Comparison of ENCODE assay signal across 10 cellular contexts in the genomic region with DNA sequence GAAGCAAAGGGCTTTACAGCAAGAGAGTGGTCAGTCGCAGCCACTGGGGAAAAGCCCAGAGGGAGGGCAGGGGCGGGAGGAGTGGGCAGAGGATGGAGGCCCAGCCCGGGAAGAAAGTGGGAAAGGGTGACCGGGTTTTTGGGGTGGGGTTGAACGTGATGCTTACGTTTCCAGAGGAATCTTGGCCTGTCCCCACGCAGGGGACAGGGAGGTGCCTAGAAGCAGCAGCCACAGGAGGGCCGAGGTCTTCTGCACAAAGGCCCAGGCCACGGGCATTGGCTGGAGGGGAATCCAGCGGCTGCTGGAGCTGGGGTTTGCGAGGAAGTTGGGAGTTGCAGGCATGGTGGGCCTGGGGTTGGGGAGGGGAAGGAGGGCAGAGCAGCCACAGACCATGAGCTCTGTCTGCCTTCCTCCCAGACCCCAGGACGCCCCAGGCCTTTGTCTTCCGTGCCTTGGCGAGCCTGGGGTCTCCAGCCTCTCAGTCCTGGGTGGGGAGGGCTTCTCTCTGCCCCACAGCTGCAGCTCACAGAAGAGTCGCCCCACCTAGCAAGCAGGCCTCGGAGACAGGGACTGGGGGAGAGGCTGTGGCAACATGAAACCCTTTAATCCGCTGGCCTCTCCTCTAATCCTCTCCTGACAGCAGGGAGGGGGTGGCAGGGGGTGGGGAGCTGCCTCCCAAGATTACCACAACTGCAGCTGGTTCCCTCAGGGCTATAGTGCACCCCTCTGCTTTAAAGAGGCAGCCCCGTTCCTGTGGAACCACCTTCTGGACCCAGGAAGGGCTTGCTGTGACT. TPM values are rescaled to one million over a fixed set of nuclear protein-coding genes. Genes with fewer than 3 reads are reported as not detected.
DNase-seq lines count a peak whose midpoint lies in the region; ATAC-seq, FAIRE-seq and TF ChIP-seq lines count a peak whose summit lies in the region.
"Had no signal": no experiment of that assay in that cellular context is flagged by ENCODE, and none has a peak within 500 bp of the region (broad histone marks: within the 10 kb centered on the region; RNA-seq: fewer than 3 reads in every experiment).

A gene with protein sequence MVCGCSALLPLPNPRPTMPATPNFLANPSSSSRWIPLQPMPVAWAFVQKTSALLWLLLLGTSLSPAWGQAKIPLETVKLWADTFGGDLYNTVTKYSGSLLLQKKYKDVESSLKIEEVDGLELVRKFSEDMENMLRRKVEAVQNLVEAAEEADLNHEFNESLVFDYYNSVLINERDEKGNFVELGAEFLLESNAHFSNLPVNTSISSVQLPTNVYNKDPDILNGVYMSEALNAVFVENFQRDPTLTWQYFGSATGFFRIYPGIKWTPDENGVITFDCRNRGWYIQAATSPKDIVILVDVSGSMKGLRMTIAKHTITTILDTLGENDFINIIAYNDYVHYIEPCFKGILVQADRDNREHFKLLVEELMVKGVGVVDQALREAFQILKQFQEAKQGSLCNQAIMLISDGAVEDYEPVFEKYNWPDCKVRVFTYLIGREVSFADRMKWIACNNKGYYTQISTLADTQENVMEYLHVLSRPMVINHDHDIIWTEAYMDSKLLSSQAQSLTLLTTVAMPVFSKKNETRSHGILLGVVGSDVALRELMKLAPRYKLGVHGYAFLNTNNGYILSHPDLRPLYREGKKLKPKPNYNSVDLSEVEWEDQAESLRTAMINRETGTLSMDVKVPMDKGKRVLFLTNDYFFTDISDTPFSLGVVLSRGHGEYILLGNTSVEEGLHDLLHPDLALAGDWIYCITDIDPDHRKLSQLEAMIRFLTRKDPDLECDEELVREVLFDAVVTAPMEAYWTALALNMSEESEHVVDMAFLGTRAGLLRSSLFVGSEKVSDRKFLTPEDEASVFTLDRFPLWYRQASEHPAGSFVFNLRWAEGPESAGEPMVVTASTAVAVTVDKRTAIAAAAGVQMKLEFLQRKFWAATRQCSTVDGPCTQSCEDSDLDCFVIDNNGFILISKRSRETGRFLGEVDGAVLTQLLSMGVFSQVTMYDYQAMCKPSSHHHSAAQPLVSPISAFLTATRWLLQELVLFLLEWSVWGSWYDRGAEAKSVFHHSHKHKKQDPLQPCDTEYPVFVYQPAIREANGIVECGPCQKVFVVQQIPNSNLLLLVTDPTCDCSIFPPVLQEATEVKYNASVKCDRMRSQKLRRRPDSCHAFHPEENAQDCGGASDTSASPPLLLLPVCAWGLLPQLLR (minus strand): TSS at position 572 of the 794 bp plus-strand sequence. CDS start 179 bp downstream, at position 393.

- no peak for FAIRE-seq in astrocyte (lab: Jason Lieb, UNC)

- H3K27me3 Mint-ChIP-seq in astrocyte (ENCODE audit: low read depth, unreplicated experiment) = peaks cover 18% of the 10 kb centered on the region

- in situ Hi-C loops in G401 (cut with HindIII; ENCODE audit: low sequenced_read_pairs) = no loop called here

- no peaks in the 10 kb centered on the region for H3K79me2 ChIP-seq in astrocyte (ENCODE audit: insufficient read depth, low read length)

- no peak within 1 kb of the TSS for H3K27ac ChIP-seq in astrocyte (ENCODE audit: low read depth, low read length)

- no peaks in the 10 kb centered on the region for H4K20me1 ChIP-seq in astrocyte (ENCODE audit: insufficient read depth, low read length)

- H3K27me3 ChIP-seq in astrocyte (ENCODE audit: insufficient read depth, low read length) = peaks cover 5% of the 10 kb centered on the region

- H3K36me3 Mint-ChIP-seq in astrocyte (ENCODE audit: low read depth, unreplicated experiment) = no peaks in the 10 kb centered on the region

- no peaks in the 10 kb centered on the region for H3K9me3 Mint-ChIP-seq in astrocyte (ENCODE audit: unreplicated experiment)

- H3K4me3 Mint-ChIP-seq in astrocyte (ENCODE audit: unreplicated experiment) = no peak within 1 kb of the TSS

- DNase-seq in AG08395 (ENCODE audit: low spot score) = peak; percentile 1
- peak; percentile 1 for DNase-seq in H4 (ENCODE audit: low spot score)
- DNase-seq in astrocyte (ENCODE audit: low read depth) = no peak
- peak; percentile 57 for DNase-seq in myocyte (ENCODE audit: low read depth)
- DNase-seq in SIG-M5 (lab: John Stamatoyannopoulos, UW) = no peak
- no peak for DNase-seq in G401 (ENCODE audit: low spot score)
- DNase-seq: DND-41, NCI-H526 had no signal

- H3K4me2 ChIP-seq in astrocyte (ENCODE audit: low read length) = no peak within 1 kb of the TSS

- H3K4me3 ChIP-seq in astrocyte (ENCODE audit: insufficient read depth, low read depth, low read length) = no peak within 1 kb of the TSS

- H3K4me1 ChIP-seq in astrocyte (ENCODE audit: insufficient read depth, low read length) = no peaks in the 10 kb centered on the region

- no peaks in the 10 kb centered on the region for H3K36me3 ChIP-seq in astrocyte (ENCODE audit: insufficient read depth, low read length)

- peak within 1 kb of the TSS; percentile 84 for H3K27ac Mint-ChIP-seq in astrocyte (ENCODE audit: unreplicated experiment)

- H3K4me1 Mint-ChIP-seq in astrocyte (ENCODE audit: low read depth, unreplicated experiment) = peaks cover 3% of the 10 kb centered on the region

- ATAC-seq in HG02840 (IDR thresholded peaks at IDR 0.05; ENCODE audit: low FRiP score, unreplicated experiment) (no peak), HG03108 (IDR thresholded peaks at IDR 0.05; ENCODE audit: unreplicated experiment) (no peak)

- H3K9ac ChIP-seq in astrocyte (ENCODE audit: low read length) = no peak within 1 kb of the TSS

- no peak for TF ChIP-seq CTCF in astrocyte (IDR thresholded peaks at IDR 0.05; ENCODE audit: insufficient read depth, low read depth, low read length)

- H2AFZ ChIP-seq in astrocyte (ENCODE audit: low read depth, low read length) = no peak within 1 kb of the TSS

- H3K9me3 ChIP-seq in astrocyte (ENCODE audit: insufficient read depth, low read depth, low read length) = no peaks in the 10 kb centered on the region

RNA-seq across cellular contexts. Expression of the gene that starts here (rescaled TPM):
- not detected in 2 replicates for total RNA-seq in H4 (2014; rRNA removed; shearing (Covaris generic))
- total RNA-seq in astrocyte (0.09 and 0.26 TPM in 2 replicates), myocyte (0.03 and 0.73 TPM in 2 replicates)
- 0.11 TPM for polyA plus RNA-seq in myocyte (2012)
- 4.4 TPM in 1 of 2 replicates, not detected in the other for total RNA-seq in G401 (2014; rRNA removed; shearing (Covaris generic))

Comparison
In these comparisons a context has a peak if more than half of its experiments do, and no peak if none do; other contexts are left out.
1. Peak in DNase-seq in H4; RNA of the gene not detected or under 1 TPM.
2. Peak in DNase-seq in myocyte; RNA of the gene not detected or under 1 TPM.